8 cellular contexts compared by ENCODE assay signal in genomic region chr9:93119953-93120845, GRCh38. TPM values are rescaled to one million over a fixed set of nuclear protein-coding genes. Genes with fewer than 3 reads are reported as not detected.
A peak's percentile ranks its signal among the peaks of the same experiment; 100 is the strongest.
DNase-seq lines count a peak whose midpoint lies in the region; ATAC-seq, FAIRE-seq and TF ChIP-seq lines count a peak whose summit lies in the region.

No MANE protein-coding gene starts in this region.

- H3K27me3 ChIP-seq in tibial nerve: no peaks in the 10 kb centered on the region

- no peaks in the 10 kb centered on the region for H3K9me3 ChIP-seq in tibial nerve

- peak; percentile 34 to 75 (median 45) for TF ChIP-seq CTCF in tibial nerve (IDR thresholded peaks at IDR 0.05)

- peak in 1 of 2 donors; percentile 21 for TF ChIP-seq POLR2A in tibial nerve (IDR thresholded peaks at IDR 0.05)

- peak; percentile 69 for FAIRE-seq in endometrium (lab: Jason Lieb, UNC)

- 45 to 47% methylated on average over 20 to 22 of the region's 23 CpGs for WGBS in tibial nerve, 2 donors

- H3K4me1 ChIP-seq in tibial nerve: peaks cover 0 to 37% (median 26%) of the 10 kb centered on the region in 4 donors

- TF ChIP-seq EP300 in tibial nerve (IDR thresholded peaks at IDR 0.05): peak; percentile 57 to 86

- H3K4me3 ChIP-seq in tibial nerve: no peak overlapping the region

- in situ Hi-C loops in G401 (cut with HindIII; ENCODE audit: low sequenced_read_pairs): no loop called here

- DNase-seq in G401 (ENCODE audit: low spot score) (peak; percentile 59), HS-27A (ENCODE audit: low read depth) (peak; percentile 73), T1000 (lab: John Stamatoyannopoulos, UW) (peak; percentile 86), midbrain (lab: John Stamatoyannopoulos, UW) (peak; percentile 77), tibial nerve (ENCODE audit: low spot score in 2 of 2) (peak; percentile 86), middle frontal gyrus (ENCODE audit: extremely low spot score, low spot score) (no peak)

- ATAC-seq in GM21390 (IDR thresholded peaks at IDR 0.05; ENCODE audit: unreplicated experiment): peak; percentile 91

- H3K27ac ChIP-seq in tibial nerve: peak overlapping the region in 3 of 4 donors; percentile 50 to 70 (median 55)

- peaks cover 0 to 46% (median 0%) of the 10 kb centered on the region in 3 donors for H3K36me3 ChIP-seq in tibial nerve

RNA-seq across cellular contexts. Expression of gene NINJ1, which starts 13.9 kb away (rescaled TPM):
- 25.6 and 28.4 TPM in 2 replicates for total RNA-seq in G401 (2014; rRNA removed; shearing (Covaris generic))
- total RNA-seq in tibial nerve: 10 to 100 TPM; 48.2 to 98.8 (median 72.9) TPM

RNA-seq across cellular contexts. Expression of gene CARD19, which starts 24.2 kb away (rescaled TPM):
- total RNA-seq in G401 (2014; rRNA removed; shearing (Covaris generic)): 31.4 and 36.7 TPM in 2 replicates
- 10 to 100 TPM; 53.4 to 93.6 (median 60.7) TPM for total RNA-seq in tibial nerve
